Comparison of ENCODE assay signal across 9 cellular contexts in the genomic region with DNA sequence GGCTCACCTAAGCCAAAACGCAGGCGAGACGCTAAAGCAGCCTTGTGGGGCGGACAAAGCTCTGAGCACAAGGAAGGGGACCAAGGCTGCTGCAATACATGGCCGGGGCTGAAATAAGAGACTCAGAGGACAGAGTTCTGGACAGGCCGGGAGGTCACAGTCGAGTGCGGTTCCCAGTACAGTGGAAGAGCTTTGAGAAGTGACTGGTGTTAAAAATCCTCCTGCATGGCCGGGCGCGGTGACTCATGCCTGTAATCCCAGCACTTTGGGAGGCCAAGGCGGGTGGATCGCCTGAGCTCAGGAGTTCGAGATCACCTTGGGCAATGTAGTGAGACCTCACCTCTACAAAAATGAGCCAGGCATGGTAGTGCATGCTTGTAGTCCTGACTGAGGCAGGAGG. TPM values are rescaled to one million over a fixed set of nuclear protein-coding genes. Genes with fewer than 3 reads are reported as not detected.
"Had no signal": no experiment of that assay in that cellular context is flagged by ENCODE, and none has a peak within 500 bp of the region (broad histone marks: within the 10 kb centered on the region; RNA-seq: fewer than 3 reads in every experiment).

No MANE protein-coding gene starts in this region.

- H3K27me3 Mint-ChIP-seq: IgD-negative memory B cell had no signal

- H3K9me3 ChIP-seq: HAP-1 had no signal

- H3K27ac Mint-ChIP-seq: IgD-negative memory B cell had no signal

- H3K4me1 ChIP-seq: HAP-1 had no signal

- H3K27ac ChIP-seq: GM23248, HL-60 had no signal

- H3K9me3 Mint-ChIP-seq: IgD-negative memory B cell had no signal

- H3K9ac ChIP-seq: GM23248 had no signal

- DNase-seq: GM23248, GOT3, H7 had no signal

- H3K4me3 ChIP-seq: GM23248, HAP-1 had no signal

- ATAC-seq: HepG2 had no signal

RNA-seq across cellular contexts. Expression of gene TTYH2, which starts 10.5 kb away (rescaled TPM):
- total RNA-seq: GM23248 had no signal

RNA-seq across cellular contexts. Expression of gene DNAI2, which starts 50.1 kb away (rescaled TPM):
- total RNA-seq: GM23248, H4, H7, HepG2, HT1080 had no signal
